9 cellular contexts compared by ENCODE assay signal in genomic region chr11:85810871-85811611, GRCh38. TPM values are rescaled to one million over a fixed set of nuclear protein-coding genes. Genes with fewer than 3 reads are reported as not detected.
DNase-seq lines count a peak whose midpoint lies in the region; ATAC-seq, FAIRE-seq and TF ChIP-seq lines count a peak whose summit lies in the region.
"Had no signal": no experiment of that assay in that cellular context is flagged by ENCODE, and none has a peak within 500 bp of the region (broad histone marks: within the 10 kb centered on the region; RNA-seq: fewer than 3 reads in every experiment).

SYTL2 (minus strand) TSS chr11:85811141; CDS start chr11:85757725, 53,416 bp downstream.

- peak within 1 kb of the TSS; percentile 23 to 57 for H3K27ac Mint-ChIP-seq in activated naive CD4-positive, alpha-beta T cell treated with anti-CD3 and anti-CD28 coated beads, Interleukin-2, amount 50 U/mL, for 72 hours
- peak within 1 kb of the TSS; percentile 53 for H3K27ac Mint-ChIP-seq in osteocyte (ENCODE audit: unreplicated experiment)

- no peak for TF ChIP-seq CTCF in D721Med (IDR thresholded peaks at IDR 0.05; ENCODE audit: insufficient read depth, missing control alignments)
- TF ChIP-seq CTCF in SK-N-SH (IDR thresholded peaks at IDR 0.05): no peak
- peak; percentile 8 for TF ChIP-seq CTCF in osteocyte (IDR thresholded peaks at IDR 0.05)
- TF ChIP-seq CTCF in thoracic aorta (IDR thresholded peaks at IDR 0.05): peak; percentile 19

- POLR2A ChIA-PET in SK-N-SH (lab: Yijun Ruan, JAX): no interaction called here

- CTCF ChIA-PET in SK-N-SH (lab: Yijun Ruan, JAX): interaction anchor here (0.8 to 2.0 kb wide), 4 partner anchors 15 to 660 kb away, joined by 3 to 9 read pairs (median 7); no protein-coding TSS in a partner anchor

- intact Hi-C loops in Right ventricle myocardium superior (cut with DNase I): loop anchor here (10.0 kb wide), 1 partner anchor 116 kb away; no protein-coding TSS in a partner anchor

- peak within 1 kb of the TSS; percentile 96 for H3K4me2 ChIP-seq in SK-N-SH

- FAIRE-seq in D721Med (lab: Jason Lieb, UNC): no peak

- H3K27me3 Mint-ChIP-seq in osteocyte (ENCODE audit: unreplicated experiment): peaks cover 13% of the 10 kb centered on the region

- H3K4me1 ChIP-seq in SK-N-SH (ENCODE audit: control insufficient read depth in 1 of 2, insufficient read depth in 2 of 2, low read depth in 1 of 2, low read length in 1 of 2): peaks cover 13 to 15% of the 10 kb centered on the region in 2 experiments; a peak in 3 of 4 replicates
- peaks cover 11 to 17% of the 10 kb centered on the region in 2 donors for H3K4me1 ChIP-seq in thoracic aorta (ENCODE audit: control insufficient read depth in 1 of 2, low read depth in 2 of 2)

- ATAC-seq in GM21381 (IDR thresholded peaks at IDR 0.05; ENCODE audit: unreplicated experiment) (peak; percentile 95), Right ventricle myocardium superior (ENCODE audit: poor library complexity) (peak; percentile 99), thoracic aorta (ENCODE audit: insufficient number of reproducible peaks, low FRiP score, low read depth) (peak; percentile 62)
- peak; percentile 98 for ATAC-seq in activated naive CD4-positive, alpha-beta T cell treated with anti-CD3 and anti-CD28 coated beads, Interleukin-2, amount 50 U/mL, for 72 hours

- H3K9me3 ChIP-seq in SK-N-SH (no peaks in the 10 kb centered on the region), thoracic aorta (no peaks in the 10 kb centered on the region)

- H2AFZ ChIP-seq in SK-N-SH (ENCODE audit: low read depth): peak within 1 kb of the TSS; percentile 95

- peak within 1 kb of the TSS; percentile 77 for H3K4me3 Mint-ChIP-seq in osteocyte (ENCODE audit: unreplicated experiment)

- TF ChIP-seq RAD21 in SK-N-SH (IDR thresholded peaks at IDR 0.05; ENCODE audit: low read length): no peak

- TF ChIP-seq EP300 in SK-N-SH (IDR thresholded peaks at IDR 0.05; ENCODE audit: borderline replicate concordance in 1 of 2, low read depth in 1 of 2, low read length in 1 of 2): no peak

- peak; percentile 57 for DNase-seq in D721Med (ENCODE audit: insufficient read length, low spot score)
- DNase-seq in HUDEP-2 (lab: John Stamatoyannopoulos, UW; ENCODE audit: unreplicated experiment in 76 of 76): peak in 60 of 76 experiments; percentile 13 to 76 (median 47)
- DNase-seq in SK-N-SH: peak; percentile 92
- peak; percentile 75 for DNase-seq in activated naive CD4-positive, alpha-beta T cell treated with anti-CD3 and anti-CD28 coated beads, Interleukin-2, amount 50 U/mL, for 72 hours (ENCODE audit: low spot score in 2 of 2)
- DNase-seq in Right ventricle myocardium superior: peak; percentile 85
- peak; percentile 85 for DNase-seq in osteocyte (ENCODE audit: extremely low spot score, unreplicated experiment)
- no peak for DNase-seq in thoracic aorta (ENCODE audit: low spot score)

- H3K4me3 ChIP-seq in SK-N-SH (ENCODE audit: low read depth in 2 of 2, low read length in 1 of 2) (peak within 1 kb of the TSS; percentile 65 to 67), thoracic aorta (peak within 1 kb of the TSS; percentile 93)

- peaks cover 15% of the 10 kb centered on the region for H3K4me1 Mint-ChIP-seq in osteocyte (ENCODE audit: unreplicated experiment)

- H4K20me1 ChIP-seq in SK-N-SH (ENCODE audit: insufficient read depth): no peaks in the 10 kb centered on the region

- H3K9ac ChIP-seq in SK-N-SH: peak within 1 kb of the TSS; percentile 49; the same call in 1 of the 2 replicates

- H3K79me2 ChIP-seq in SK-N-SH (ENCODE audit: insufficient read depth): no peaks in the 10 kb centered on the region

- H3K9me2 ChIP-seq in SK-N-SH: no peaks in the 10 kb centered on the region

- H3F3A ChIP-seq in SK-N-SH (replicated peaks; ENCODE audit: insufficient read depth): peaks cover 21% of the 10 kb centered on the region

- H3K36me3 Mint-ChIP-seq in activated naive CD4-positive, alpha-beta T cell treated with anti-CD3 and anti-CD28 coated beads, Interleukin-2, amount 50 U/mL, for 72 hours: no peaks in the 10 kb centered on the region
- H3K36me3 Mint-ChIP-seq in osteocyte (ENCODE audit: unreplicated experiment): no peaks in the 10 kb centered on the region

- no peaks in the 10 kb centered on the region for H3K9me3 Mint-ChIP-seq in activated naive CD4-positive, alpha-beta T cell treated with anti-CD3 and anti-CD28 coated beads, Interleukin-2, amount 50 U/mL, for 72 hours
- no peaks in the 10 kb centered on the region for H3K9me3 Mint-ChIP-seq in osteocyte (ENCODE audit: unreplicated experiment)

- 7% methylated on average over 35 of the region's 72 CpGs for WGBS in SK-N-SH (ENCODE audit: low lambda C conversion rate)

- no peaks in the 10 kb centered on the region for H3K36me3 ChIP-seq in SK-N-SH (replicated peaks in 1 of 2; ENCODE audit: control insufficient read depth in 1 of 2, insufficient read depth in 2 of 2, low read length in 1 of 2)
- H3K36me3 ChIP-seq in thoracic aorta: no peaks in the 10 kb centered on the region

- H3K27me3 ChIP-seq in SK-N-SH (ENCODE audit: insufficient read depth) (no peaks in the 10 kb centered on the region), thoracic aorta (replicated peaks; ENCODE audit: insufficient read depth) (no peaks in the 10 kb centered on the region)

- H3K27ac ChIP-seq in SK-N-SH (ENCODE audit: low read depth in 2 of 2, low read length in 1 of 2): no peak within 1 kb of the TSS
- H3K27ac ChIP-seq in thoracic aorta: peak within 1 kb of the TSS in 1 of 2 donors; percentile 19
- H3K27ac ChIP-seq: epithelial cell of prostate had no signal

TF ChIP-seq in SK-N-SH, 30 proteins besides CTCF, POLR2A, EP300 and RAD21:
- TF ChIP-seq NRF1 (IDR thresholded peaks at IDR 0.05; ENCODE audit: low read depth, low read length) (0 out of 2 replicates have a peak, but pooled peaks have one; percentile 18), MAX (IDR thresholded peaks at IDR 0.05; ENCODE audit: low read depth) (peak; percentile 92), MXI1 (IDR thresholded peaks at IDR 0.05; ENCODE audit: low read depth, low read length) (peak; percentile 71), POLR2AphosphoS5 (IDR thresholded peaks at IDR 0.05; ENCODE audit: low read depth, low read length) (peak; percentile 70), IRF3 (IDR thresholded peaks at IDR 0.05; ENCODE audit: low read depth, low read length) (no peak), TEAD4 (IDR thresholded peaks at IDR 0.05; ENCODE audit: borderline replicate concordance, insufficient read depth) (0 out of 2 replicates have a peak, but pooled peaks have one; percentile 11), SIN3A (IDR thresholded peaks at IDR 0.05; ENCODE audit: borderline replicate concordance, low read depth, low read length) (peak; percentile 67; the same call in 1 of the 2 replicates), TAF1 (IDR thresholded peaks at IDR 0.05; ENCODE audit: borderline replicate concordance, low read depth, low read length) (0 out of 2 replicates have a peak, but pooled peaks have one; percentile 40), PBX3 (IDR thresholded peaks at IDR 0.05) (peak; percentile 37; the same call in 1 of the 2 replicates), TCF12 (IDR thresholded peaks at IDR 0.05) (no peak)

RNA-seq across cellular contexts. Expression of gene SYTL2, which starts in this region (rescaled TPM):
- 36.0 and 72.8 TPM in 2 replicates for polyA plus RNA-seq in SK-N-SH (2012; rRNA removed)
- polyA plus RNA-seq in SK-N-SH (2012; cell fraction: cytosol; rRNA removed): 43.2 and 56.2 TPM in 2 replicates
- 146 and 213 TPM in 2 replicates for polyA plus RNA-seq in SK-N-SH (2012; cell fraction: nucleus; rRNA removed)
- 1 to 10 TPM; 4.6 to 7.5 TPM for total RNA-seq in activated naive CD4-positive, alpha-beta T cell treated with anti-CD3 and anti-CD28 coated beads, Interleukin-2, amount 50 U/mL, for 72 hours
- total RNA-seq in Right ventricle myocardium superior (4.0 TPM), osteocyte (4.0 and 5.1 TPM in 2 replicates), thoracic aorta (10 to 100 TPM; 27.8 to 36.0 TPM)

Comparison
In these comparisons a context has a peak if more than half of its experiments do, and no peak if none do; other contexts are left out.
1. CTCF ChIP-seq: peak in osteocyte (single experiment) and thoracic aorta (single experiment); none in D721Med (single experiment) and SK-N-SH (single experiment).
2. Peak in every context shown above with its lines, with median percentiles within 50 percentile points of each other: ATAC-seq.